In the genomic region with DNA sequence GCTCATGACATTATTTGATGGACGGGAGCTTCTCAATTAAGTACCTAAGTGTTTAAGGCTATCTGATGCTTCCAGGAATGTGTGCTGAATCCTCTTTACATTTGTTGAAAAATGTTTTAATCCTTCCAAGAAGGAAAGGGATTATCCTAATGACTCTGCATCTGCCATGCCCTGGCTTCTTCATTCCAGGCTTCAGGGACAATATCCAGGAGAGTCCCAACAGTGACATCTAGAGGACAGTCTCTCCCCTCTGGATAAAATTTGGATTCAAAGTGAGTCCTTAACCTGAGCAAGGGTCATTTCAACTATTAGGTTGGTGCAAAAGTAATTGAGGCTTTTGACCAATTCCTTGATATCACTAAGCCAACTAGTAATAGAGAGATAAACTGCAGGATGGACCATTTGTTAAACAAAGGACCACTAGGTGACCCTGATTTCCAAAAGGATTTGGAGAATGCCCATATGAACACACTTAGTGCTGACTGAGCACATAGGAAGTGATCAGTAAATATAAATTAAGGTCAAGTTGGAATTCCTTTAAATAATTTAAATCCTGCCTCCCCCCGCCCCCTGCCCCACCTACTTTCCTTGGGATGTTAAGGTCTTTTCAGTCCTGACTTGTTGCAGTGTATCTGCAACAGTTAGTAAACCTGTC, we compare ENCODE assay signal across 9 cellular contexts. TPM values are rescaled to one million over a fixed set of nuclear protein-coding genes. Genes with fewer than 3 reads are reported as not detected.
DNase-seq lines count a peak whose midpoint lies in the region; ATAC-seq and TF ChIP-seq lines count a peak whose summit lies in the region.
"Had no signal": no experiment of that assay in that cellular context is flagged by ENCODE, and none has a peak within 500 bp of the region (broad histone marks: within the 10 kb centered on the region; RNA-seq: fewer than 3 reads in every experiment).

No MANE protein-coding gene starts in this region.

- H3K27me3 Mint-ChIP-seq in activated T-cell treated with anti-CD3 and anti-CD28 coated beads, Interleukin-2, amount 50 U/mL, for 24 hours = no peaks in the 10 kb centered on the region
- H3K27me3 Mint-ChIP-seq in activated CD4-positive, alpha-beta memory T cell treated with anti-CD3 and anti-CD28 coated beads for 36 hours = no peaks in the 10 kb centered on the region
- H3K27me3 Mint-ChIP-seq: dendritic cell treated with granulocyte-macrophage colony-stimulating factor and Interleukin-4, amounts not matched to agents 40 ng/mL and 50 ng/mL, for 4 days had no signal

- H3K27me3 ChIP-seq in heart right ventricle = peaks cover 0 to 14% (median 5%) of the 10 kb centered on the region in 7 donors
- no peaks in the 10 kb centered on the region for H3K27me3 ChIP-seq in stomach

- H3K27ac Mint-ChIP-seq in activated T-cell treated with anti-CD3 and anti-CD28 coated beads, Interleukin-2, amount 50 U/mL, for 24 hours = peak overlapping the region; percentile 98
- H3K27ac Mint-ChIP-seq in activated CD4-positive, alpha-beta memory T cell treated with anti-CD3 and anti-CD28 coated beads for 36 hours = peak overlapping the region; percentile 96
- H3K27ac Mint-ChIP-seq: dendritic cell treated with granulocyte-macrophage colony-stimulating factor and Interleukin-4, amounts not matched to agents 40 ng/mL and 50 ng/mL, for 4 days had no signal

- no peak for DNase-seq in activated T-cell treated with anti-CD3 and anti-CD28 coated beads, Interleukin-2, amount 50 U/mL, for 24 hours
- no peak for DNase-seq in activated T-cell treated with anti-CD3 and anti-CD28 coated beads, Interleukin-2, amount 50 U/mL, for 48 hours
- peak; percentile 60 for DNase-seq in NCI-H1694 (lab: John Stamatoyannopoulos, UW)
- DNase-seq in activated CD4-positive, alpha-beta memory T cell treated with anti-CD3 and anti-CD28 coated beads for 36 hours = no peak
- peak in 1 of 2 donors; percentile 17 for DNase-seq in heart right ventricle
- DNase-seq in stomach = no peak
- no peak for DNase-seq in T-helper 9 cell
- DNase-seq in NK-92 (lab: John Stamatoyannopoulos, UW; ENCODE audit: unreplicated experiment) = no peak

- H3K9me3 ChIP-seq in heart right ventricle (no peaks in the 10 kb centered on the region), stomach (no peaks in the 10 kb centered on the region)

- POLR2A ChIA-PET in activated CD4-positive, alpha-beta memory T cell treated with anti-CD3 and anti-CD28 coated beads for 36 hours (lab: Charles Lee) = interaction anchor here (0.9 to 4.6 kb wide), 2 partner anchors 13 to 17 kb away, joined by 3 to 20 read pairs; no protein-coding TSS in a partner anchor

- no peak overlapping the region for H3K27ac ChIP-seq in heart right ventricle
- H3K27ac ChIP-seq in stomach = no peak overlapping the region

- ATAC-seq in heart right ventricle = peak in 5 of 8 donors; percentile 51 to 75 (median 68)

- WGBS in heart right ventricle, 2 donors = 55 to 56% methylated on average over 2 of the region's 2 CpGs
- 61 to 77% (median 63%) methylated on average over 2 of the region's 2 CpGs for WGBS in stomach, 5 donors

- intact Hi-C loops in activated CD4-positive, alpha-beta memory T cell treated with anti-CD3 and anti-CD28 coated beads for 36 hours (cut with micrococcal nuclease) = loop anchor here (10.0 kb wide), 1 partner anchor 614 kb away; no protein-coding TSS in a partner anchor
- intact Hi-C loops in heart right ventricle (cut with DNase I) = loop anchor here in 8 of 10 donors (1.0 to 10.0 kb wide), 11 partner anchors 101 to 611 kb away; no protein-coding TSS in a partner anchor
- intact Hi-C loops in stomach (cut with DNase I; ENCODE audit: low total_unique reads) = loop anchor here (5.0 to 10.0 kb wide), 2 partner anchors 94 to 174 kb away; no protein-coding TSS in a partner anchor

- H3K36me3 ChIP-seq in heart right ventricle (peaks cover 0 to 2% (median 0%) of the 10 kb centered on the region in 9 donors), stomach (no peaks in the 10 kb centered on the region)

- TF ChIP-seq CTCF in heart right ventricle (IDR thresholded peaks at IDR 0.05) (peak; percentile 33 to 84 (median 71)), stomach (IDR thresholded peaks at IDR 0.05) (peak in 5 of 7 experiments; percentile 33 to 76 (median 61))

- H3K4me1 Mint-ChIP-seq in activated T-cell treated with anti-CD3 and anti-CD28 coated beads, Interleukin-2, amount 50 U/mL, for 24 hours (ENCODE audit: low read depth) = peaks cover 96% of the 10 kb centered on the region
- H3K4me1 Mint-ChIP-seq in activated CD4-positive, alpha-beta memory T cell treated with anti-CD3 and anti-CD28 coated beads for 36 hours (ENCODE audit: low read depth) = peaks cover 91% of the 10 kb centered on the region

- TF ChIP-seq POLR2A in stomach (IDR thresholded peaks at IDR 0.05) = no peak

- CTCF ChIA-PET in activated CD4-positive, alpha-beta memory T cell treated with anti-CD3 and anti-CD28 coated beads for 36 hours (lab: Charles Lee) = interaction anchor here (0.9 to 15.1 kb wide), 12 partner anchors 10 to 515 kb away, joined by 3 to 242 read pairs (median 15); partner anchors contain the start of genes TEX48 and TNFSF8

- peaks cover 97% of the 10 kb centered on the region for H3K36me3 Mint-ChIP-seq in activated T-cell treated with anti-CD3 and anti-CD28 coated beads, Interleukin-2, amount 50 U/mL, for 24 hours (ENCODE audit: low read depth)
- peaks cover 57% of the 10 kb centered on the region for H3K36me3 Mint-ChIP-seq in activated CD4-positive, alpha-beta memory T cell treated with anti-CD3 and anti-CD28 coated beads for 36 hours

- H3K4me3 ChIP-seq in heart right ventricle = no peak overlapping the region
- H3K4me3 ChIP-seq in stomach = no peak overlapping the region

- no peaks in the 10 kb centered on the region for H3K9me3 Mint-ChIP-seq in activated T-cell treated with anti-CD3 and anti-CD28 coated beads, Interleukin-2, amount 50 U/mL, for 24 hours
- no peaks in the 10 kb centered on the region for H3K9me3 Mint-ChIP-seq in activated CD4-positive, alpha-beta memory T cell treated with anti-CD3 and anti-CD28 coated beads for 36 hours
- H3K9me3 Mint-ChIP-seq: dendritic cell treated with granulocyte-macrophage colony-stimulating factor and Interleukin-4, amounts not matched to agents 40 ng/mL and 50 ng/mL, for 4 days had no signal

- H3K4me1 ChIP-seq in heart right ventricle (peaks cover 0 to 21% (median 0%) of the 10 kb centered on the region in 9 donors), stomach (peaks cover 0 to 17% (median 3%) of the 10 kb centered on the region in 4 donors)

- TF ChIP-seq EP300 in stomach (IDR thresholded peaks at IDR 0.05) = no peak

- H3K4me3 Mint-ChIP-seq in activated T-cell treated with anti-CD3 and anti-CD28 coated beads, Interleukin-2, amount 50 U/mL, for 24 hours = no peak overlapping the region
- H3K4me3 Mint-ChIP-seq in activated CD4-positive, alpha-beta memory T cell treated with anti-CD3 and anti-CD28 coated beads for 36 hours = no peak overlapping the region
- H3K4me3 Mint-ChIP-seq: dendritic cell treated with granulocyte-macrophage colony-stimulating factor and Interleukin-4, amounts not matched to agents 40 ng/mL and 50 ng/mL, for 4 days had no signal

RNA-seq across cellular contexts. Expression of gene TNFSF8, which starts 19.1 kb away (rescaled TPM):
- 10 to 100 TPM; 37.9 to 38.7 TPM for total RNA-seq in activated CD4-positive, alpha-beta memory T cell treated with anti-CD3 and anti-CD28 coated beads for 36 hours
- total RNA-seq in heart right ventricle = 1 to 10 TPM in 3 of 10 donors, under 1 TPM in 7; 0.11 to 2.3 (median 0.72) TPM
- polyA plus RNA-seq in heart right ventricle = under 1 TPM; 0.38 to 0.51 TPM
- total RNA-seq in stomach = 10 to 100 TPM in 1 of 5 donors, 1 to 10 TPM in 2, not detected in 2; 5.3 to 14.0 (median 5.8) TPM
- 1 to 10 TPM in 1 of 3 donors, under 1 TPM in 2; 0.40 to 1.1 (median 0.81) TPM for polyA plus RNA-seq in stomach
